ENCODE assay signal across 13 cellular contexts in the genomic region with DNA sequence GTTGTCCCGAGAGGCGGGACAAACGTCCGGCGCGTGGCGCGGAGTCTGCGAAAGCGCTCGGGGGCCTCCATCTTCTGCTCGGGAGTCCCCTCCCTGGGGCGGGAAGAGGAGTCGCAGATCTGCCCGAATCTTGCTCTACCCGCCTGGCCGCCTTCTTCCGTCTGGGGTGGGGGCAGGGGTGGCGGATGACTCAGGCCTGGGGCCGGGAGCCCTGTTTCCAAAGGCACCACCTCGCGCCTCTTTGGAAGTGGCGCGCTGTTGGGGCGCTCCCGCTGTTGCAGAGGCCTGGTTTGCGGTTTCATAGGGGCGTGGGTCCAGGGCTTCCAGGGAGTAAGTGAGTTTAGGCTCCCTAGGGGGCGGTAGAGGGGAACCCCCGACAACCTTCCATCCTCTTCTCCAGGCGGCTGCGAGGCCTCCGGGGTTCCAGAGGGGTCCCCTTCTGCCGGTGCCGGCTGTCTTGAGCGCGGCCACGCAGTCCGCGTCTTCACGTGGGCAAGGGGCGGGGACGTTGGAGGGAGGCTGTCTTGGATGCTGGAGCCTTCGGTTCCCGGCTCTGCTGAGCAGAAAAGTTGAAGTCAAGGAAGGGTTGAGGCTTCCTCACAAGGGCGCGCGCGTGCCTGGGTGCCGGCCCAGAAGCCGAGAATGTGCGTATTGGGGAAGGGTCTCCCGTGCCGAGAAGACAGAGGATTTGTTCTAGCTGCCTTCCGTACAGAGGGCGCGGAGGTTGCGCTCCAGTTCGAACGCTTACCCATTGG. TPM values are rescaled to one million over a fixed set of nuclear protein-coding genes. Genes with fewer than 3 reads are reported as not detected.
DNase-seq lines count a peak whose midpoint lies in the region; ATAC-seq and TF ChIP-seq lines count a peak whose summit lies in the region.
"Had no signal": no experiment of that assay in that cellular context is flagged by ENCODE, and none has a peak within 500 bp of the region (broad histone marks: within the 10 kb centered on the region; RNA-seq: fewer than 3 reads in every experiment).

No MANE protein-coding gene starts in this region.

- peak overlapping the region in 1 of 3 donors; percentile 22 for H3K4me3 Mint-ChIP-seq in T-cell
- H3K4me3 Mint-ChIP-seq: activated B cell treated with CpG ODN at 0.5 μM for 24 hours had no signal

- ATAC-seq in HG02884 (IDR thresholded peaks at IDR 0.05; ENCODE audit: unreplicated experiment): no peak
- ATAC-seq in T-cell (replicated peaks in 1 of 4): no peak
- no peak for ATAC-seq in gastrocnemius medialis

- peaks cover 75% of the 10 kb centered on the region for H3K27me3 ChIP-seq in A673 (replicated peaks; ENCODE audit: insufficient read depth, low read depth, low read length, poor library complexity)
- peaks cover 95% of the 10 kb centered on the region for H3K27me3 ChIP-seq in WERI-Rb-1 (ENCODE audit: insufficient read depth, low read depth, severe bottlenecking)
- H3K27me3 ChIP-seq in iPS-20b (ENCODE audit: insufficient read depth, low read length): peaks cover 79% of the 10 kb centered on the region
- peaks cover 73% of the 10 kb centered on the region in 3 donors for H3K27me3 ChIP-seq in gastrocnemius medialis

- H3K27me3 Mint-ChIP-seq in T-cell: peaks cover 24 to 65% of the 10 kb centered on the region in 2 donors

- peak; percentile 53 for DNase-seq in A673 (ENCODE audit: low spot score)
- DNase-seq in GM12864 (ENCODE audit: low read depth): no peak
- DNase-seq in WERI-Rb-1: no peak
- DNase-seq in NCI-H2171 treated with DMSO at 0.1 percent for 48 hours (lab: John Stamatoyannopoulos, UW): no peak
- no peak for DNase-seq in T-cell
- no peak for DNase-seq in gastrocnemius medialis
- DNase-seq: activated B cell treated with CpG ODN at 0.5 μM for 24 hours; GDM1; NCI-H1694; stimulated activated CD8-positive, alpha-beta memory T cell treated with anti-CD3 and anti-CD28 coated beads, Interleukin-4, amount 100 ng/mL, for 48 hours had no signal

- BruUV-seq in A673 (replicated peaks; lab: Mats Ljungman, UMichigan): no TSS peak

- H3K9me3 Mint-ChIP-seq in T-cell: no peaks in the 10 kb centered on the region
- H3K9me3 Mint-ChIP-seq: activated B cell treated with CpG ODN at 0.5 μM for 24 hours had no signal

- CTCF ChIA-PET in A673 (lab: Charles Lee): no interaction called here
- CTCF ChIA-PET in T-cell (lab: Charles Lee): no interaction called here

- H3K27ac ChIP-seq in A673 (ENCODE audit: low read depth, low read length, poor library complexity, severe bottlenecking): no peak overlapping the region
- H3K27ac ChIP-seq in WERI-Rb-1: no peak overlapping the region
- H3K27ac ChIP-seq in iPS-20b (ENCODE audit: low read length): no peak overlapping the region
- H3K27ac ChIP-seq in gastrocnemius medialis: no peak overlapping the region
- H3K27ac ChIP-seq: neutrophil had no signal

- H3K4me1 ChIP-seq in A673 (ENCODE audit: insufficient read depth, low read length, poor library complexity, severe bottlenecking) (peaks cover 13% of the 10 kb centered on the region), iPS-20b (ENCODE audit: insufficient read depth, low read length) (peaks cover 12% of the 10 kb centered on the region; the same call in 1 of the 2 replicates), gastrocnemius medialis (peaks cover 8 to 14% of the 10 kb centered on the region in 2 donors)

- H3K4me3 ChIP-seq in A673 (ENCODE audit: low read depth, low read length, poor library complexity, severe bottlenecking) (no peak overlapping the region), GM12864 (ENCODE audit: low read depth, low read length) (no peak overlapping the region), WERI-Rb-1 (ENCODE audit: low read depth, low read length) (no peak overlapping the region), iPS-20b (ENCODE audit: low read length) (peak overlapping the region; percentile 88), gastrocnemius medialis (peak overlapping the region in 1 of 4 donors; percentile 10)

- no peak overlapping the region for H3K27ac Mint-ChIP-seq in T-cell
- H3K27ac Mint-ChIP-seq: activated B cell treated with CpG ODN at 0.5 μM for 24 hours had no signal

- no peak for TF ChIP-seq POLR2A in gastrocnemius medialis (IDR thresholded peaks at IDR 0.05)

- peaks cover 7 to 13% (median 9%) of the 10 kb centered on the region in 3 donors for H3K4me1 Mint-ChIP-seq in T-cell

- in situ Hi-C loops in gastrocnemius medialis (cut with MboI; ENCODE audit: low sequenced_read_pairs in 4 of 4): no loop called here

- TF ChIP-seq CTCF in A673 (conservative IDR thresholded peaks at IDR 0.05; ENCODE audit: low read depth, low read length) (peak; percentile 63), GM12864 (IDR thresholded peaks at IDR 0.05; ENCODE audit: low read depth, low read length, missing control alignments) (peak; percentile 30), WERI-Rb-1 (IDR thresholded peaks at IDR 0.05; ENCODE audit: low read depth, low read length) (peak; percentile 51), gastrocnemius medialis (IDR thresholded peaks at IDR 0.05 in 4 of 5, conservative IDR thresholded peaks at IDR 0.05 in 1 of 5) (no peak)

- H3K36me3 Mint-ChIP-seq in T-cell: no peaks in the 10 kb centered on the region

- no peaks in the 10 kb centered on the region for H3K9me3 ChIP-seq in A673 (ENCODE audit: low read depth, low read length, poor library complexity, severe bottlenecking)
- peaks cover 3% of the 10 kb centered on the region for H3K9me3 ChIP-seq in WERI-Rb-1 (ENCODE audit: severe bottlenecking)
- H3K9me3 ChIP-seq in iPS-20b (ENCODE audit: insufficient read depth, low read depth, low read length): no peaks in the 10 kb centered on the region
- no peaks in the 10 kb centered on the region for H3K9me3 ChIP-seq in gastrocnemius medialis
- H3K9me3 ChIP-seq: neutrophil had no signal

- H3K36me3 ChIP-seq in A673 (ENCODE audit: insufficient read depth, low read length, poor library complexity, severe bottlenecking): no peaks in the 10 kb centered on the region
- H3K36me3 ChIP-seq in WERI-Rb-1: no peaks in the 10 kb centered on the region
- H3K36me3 ChIP-seq in iPS-20b (ENCODE audit: insufficient read depth, low read depth, low read length): no peaks in the 10 kb centered on the region; the same call in 1 of the 2 replicates
- H3K36me3 ChIP-seq in gastrocnemius medialis: no peaks in the 10 kb centered on the region
- H3K36me3 ChIP-seq: neutrophil had no signal

- H3K9ac ChIP-seq in iPS-20b (ENCODE audit: low read depth, low read length): no peak overlapping the region

- intact Hi-C loops in A673 (cut with micrococcal nuclease; ENCODE audit: unreplicated experiment) (loop anchor here (5.0 kb wide), 1 partner anchor 74 kb away; no protein-coding TSS in a partner anchor), gastrocnemius medialis (cut with DNase I; ENCODE audit: low total_unique reads) (no loop called here)

- POLR2A ChIA-PET in A673 (lab: Charles Lee; ENCODE audit: low non-redundant PET): no interaction called here
- POLR2A ChIA-PET in T-cell (lab: Charles Lee): no interaction called here

RNA-seq across cellular contexts. Expression of gene TFAP2C, which starts 2.6 kb away (rescaled TPM):
- 0.11 TPM in 2 replicates for total RNA-seq in A673 (2021)
- under 1 TPM in 2 of 5 donors, not detected in 3; 0.16 TPM for total RNA-seq in T-cell
- total RNA-seq in gastrocnemius medialis: under 1 TPM in 2 of 4 donors, not detected in 2; 0.11 to 0.13 TPM
- total RNA-seq: activated B cell treated with CpG ODN at 0.5 μM for 24 hours had no signal

Comparison
In these comparisons a context has a peak if more than half of its experiments do, and no peak if none do; other contexts are left out.
1. CTCF ChIP-seq: peak in A673 (single experiment), GM12864 (single experiment) and WERI-Rb-1 (single experiment); none in gastrocnemius medialis (0 of 5).